22 cellular contexts compared by ENCODE assay signal in genomic region chr2:34353498-34354113, GRCh38.
DNase-seq lines count a peak whose midpoint lies in the region; ATAC-seq, FAIRE-seq and TF ChIP-seq lines count a peak whose summit lies in the region.
"Had no signal": no experiment of that assay in that cellular context is flagged by ENCODE, and none has a peak within 500 bp of the region (broad histone marks: within the 10 kb centered on the region; RNA-seq: fewer than 3 reads in every experiment).

No MANE protein-coding gene starts in this region.

- peak overlapping the region; percentile 35; the same call in 1 of the 2 replicates for H3K4me2 ChIP-seq in MM.1S (ENCODE audit: low read depth, low read length)

- no peaks in the 10 kb centered on the region for H3K36me3 Mint-ChIP-seq in progenitor cell of endocrine pancreas (ENCODE audit: insufficient read depth)
- no peaks in the 10 kb centered on the region for H3K36me3 Mint-ChIP-seq in effector memory CD8-positive, alpha-beta T cell (ENCODE audit: insufficient read depth)

- peak overlapping the region; percentile 27; the same call in 1 of the 2 replicates for H2AFZ ChIP-seq in MM.1S (ENCODE audit: low read length)
- H2AFZ ChIP-seq: GM23248 had no signal

- no peak for DNase-seq in MM.1S
- no peak for DNase-seq in progenitor cell of endocrine pancreas (ENCODE audit: low spot score, unreplicated experiment)
- DNase-seq in effector memory CD8-positive, alpha-beta T cell: no peak
- DNase-seq in mucosa of gallbladder (ENCODE audit: low spot score): no peak
- DNase-seq: DMS 273 treated with DMSO at 0.1 percent for 48 hours; EL; GM23248; IMR-90; NCI-H1048; NCI-H1436; NCI-H2029; NCI-H446; NCI-H526 treated with DMSO at 0.1 percent for 48 hours; NK-92 treated with Interleukin-12 subunit alpha and Interleukin-12 subunit beta, amount 100 ng/mL, for 24 hours; SHP77 had no signal

- H3K4me3 Mint-ChIP-seq in progenitor cell of endocrine pancreas (ENCODE audit: low read depth): no peak overlapping the region
- no peak overlapping the region for H3K4me3 Mint-ChIP-seq in effector memory CD8-positive, alpha-beta T cell

- no peaks in the 10 kb centered on the region for H3K9me3 ChIP-seq in MM.1S (replicated peaks; ENCODE audit: insufficient read depth, low read length)
- H3K9me3 ChIP-seq: HAP-1 had no signal

- 0 out of 2 replicates have a peak overlapping the region, but pooled peaks have one; percentile 14 for H3K27ac ChIP-seq in MM.1S (ENCODE audit: low read length)
- H3K27ac ChIP-seq in VCaP: peak overlapping the region; percentile 22; the same call in 1 of the 2 replicates
- H3K27ac ChIP-seq: GM23248, SK-N-MC had no signal

- no peaks in the 10 kb centered on the region for H3K27me3 ChIP-seq in MM.1S (replicated peaks; ENCODE audit: insufficient read depth, low read length)

- H3K4me1 Mint-ChIP-seq in progenitor cell of endocrine pancreas (ENCODE audit: low read depth): peaks cover 7% of the 10 kb centered on the region
- no peaks in the 10 kb centered on the region for H3K4me1 Mint-ChIP-seq in effector memory CD8-positive, alpha-beta T cell (ENCODE audit: low read depth in 2 of 2)

- no peaks in the 10 kb centered on the region for H4K20me1 ChIP-seq in MM.1S (ENCODE audit: insufficient read depth, low read length)

- no peaks in the 10 kb centered on the region for H3F3A ChIP-seq in MM.1S (ENCODE audit: insufficient read depth, low read length)

- peak; percentile 17; the same call in 1 of the 2 replicates for TF ChIP-seq CTCF in MM.1S (IDR thresholded peaks at IDR 0.05; ENCODE audit: low read length)
- TF ChIP-seq CTCF in VCaP (conservative IDR thresholded peaks at IDR 0.05): peak; percentile 44
- peak; percentile 40 for TF ChIP-seq CTCF in progenitor cell of endocrine pancreas (IDR thresholded peaks at IDR 0.05; ENCODE audit: unreplicated experiment)

- no peaks in the 10 kb centered on the region for H3K36me3 ChIP-seq in MM.1S (replicated peaks; ENCODE audit: insufficient read depth, low read length)
- H3K36me3 ChIP-seq: HAP-1 had no signal

- FAIRE-seq in islet of Langerhans (lab: Jason Lieb, UNC): peak; percentile 95
- FAIRE-seq: GM12878, GM19239 had no signal

- H3K27ac Mint-ChIP-seq in progenitor cell of endocrine pancreas: peak overlapping the region; percentile 36
- no peak overlapping the region for H3K27ac Mint-ChIP-seq in effector memory CD8-positive, alpha-beta T cell

- peaks cover 5% of the 10 kb centered on the region for H3K4me1 ChIP-seq in MM.1S (ENCODE audit: low read length)
- H3K4me1 ChIP-seq: HAP-1 had no signal

- H3K9ac ChIP-seq in MM.1S (ENCODE audit: low read length): no peak overlapping the region
- H3K9ac ChIP-seq: GM23248 had no signal

- H3K79me2 ChIP-seq in MM.1S (ENCODE audit: low read length): no peaks in the 10 kb centered on the region

- no peak for ATAC-seq in effector memory CD8-positive, alpha-beta T cell (replicated peaks)
- no peak for ATAC-seq in HG02938 (IDR thresholded peaks at IDR 0.05; ENCODE audit: unreplicated experiment)
- ATAC-seq: GM12878 had no signal

- no peaks in the 10 kb centered on the region for H3K9me3 Mint-ChIP-seq in progenitor cell of endocrine pancreas (ENCODE audit: low read depth)
- H3K9me3 Mint-ChIP-seq in effector memory CD8-positive, alpha-beta T cell: peaks cover 6 to 15% of the 10 kb centered on the region in 2 donors

- no peaks in the 10 kb centered on the region for H3K9me2 ChIP-seq in MM.1S (replicated peaks; ENCODE audit: insufficient read depth, low read length)

- no peak overlapping the region for H3K4me3 ChIP-seq in MM.1S (ENCODE audit: low read length)
- H3K4me3 ChIP-seq: GM12878, GM23248, HAP-1, SK-N-MC had no signal

- H3K27me3 Mint-ChIP-seq in progenitor cell of endocrine pancreas: peaks cover 85% of the 10 kb centered on the region
- no peaks in the 10 kb centered on the region for H3K27me3 Mint-ChIP-seq in effector memory CD8-positive, alpha-beta T cell
